8 cellular contexts compared by ENCODE assay signal in the genomic region with DNA sequence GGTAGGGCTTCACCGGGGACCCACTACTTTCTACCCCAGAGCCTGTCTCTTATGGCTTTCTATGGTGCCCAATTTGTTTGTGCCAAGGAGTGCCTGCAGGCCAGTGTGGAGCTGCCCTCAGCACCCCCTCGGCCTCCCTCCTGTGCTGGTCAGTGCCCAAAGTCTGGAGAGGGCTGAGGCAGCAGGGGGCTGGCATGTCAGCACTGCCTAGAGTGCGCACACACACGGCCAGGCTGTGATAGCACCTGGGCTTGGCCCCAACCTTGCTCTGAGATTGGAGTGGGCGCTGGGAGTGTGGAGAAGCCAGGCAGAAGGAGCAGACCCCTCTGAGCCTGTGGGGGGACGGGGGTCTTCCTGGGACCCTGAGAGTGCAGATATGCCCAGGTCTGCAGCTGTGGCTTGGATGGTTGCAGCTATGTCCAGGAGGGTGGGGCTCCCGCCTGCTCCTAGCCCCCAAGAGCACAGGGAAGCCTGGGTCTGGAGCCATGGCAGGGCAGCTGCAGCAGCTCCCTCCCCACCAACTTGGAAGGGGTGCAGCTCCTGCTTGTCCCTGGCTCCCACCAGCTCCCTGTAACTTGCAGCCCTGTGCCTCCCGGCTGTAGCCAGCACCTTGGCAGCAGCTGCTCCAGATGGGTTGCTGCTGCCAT. TPM values are rescaled to one million over a fixed set of nuclear protein-coding genes. Genes with fewer than 3 reads are reported as not detected.
"Had no signal": no experiment of that assay in that cellular context is flagged by ENCODE, and none has a peak within 500 bp of the region (broad histone marks: within the 10 kb centered on the region; RNA-seq: fewer than 3 reads in every experiment).

No MANE protein-coding gene starts in this region.

- H3K36me3 Mint-ChIP-seq: IgD-negative memory B cell had no signal

- H3K4me1 Mint-ChIP-seq: IgD-negative memory B cell had no signal

- H3K9me3 Mint-ChIP-seq: IgD-negative memory B cell had no signal

- ATAC-seq: HepG2, K562 had no signal

- H3K27ac ChIP-seq: HL-60 had no signal

- DNase-seq: IMR-90, KBM-7, KG1 had no signal

- H3K27ac Mint-ChIP-seq: IgD-negative memory B cell had no signal

- H3K4me3 ChIP-seq: K562 had no signal

RNA-seq across cellular contexts. Expression of gene GAGE1, which starts 46.3 kb away (rescaled TPM):
- total RNA-seq: HepG2, HT-29, IMR-90 had no signal
- polyA plus RNA-seq: HepG2, IgD-negative memory B cell, IMR-90 had no signal

RNA-seq across cellular contexts. Expression of gene PAGE1, which starts 50.7 kb away (rescaled TPM):
- total RNA-seq: HT-29, IMR-90 had no signal
- polyA plus RNA-seq: IgD-negative memory B cell, IMR-90 had no signal

RNA-seq across cellular contexts. Expression of gene GAGE2A, which starts 55.8 kb away (rescaled TPM):
- total RNA-seq: HepG2, HT-29, IMR-90 had no signal
- polyA plus RNA-seq: HepG2, IgD-negative memory B cell, IMR-90 had no signal
